In genomic region chr7:48177271-48177670, GRCh38 we compare ENCODE assay signal across 27 cellular contexts. TPM values are rescaled to one million over a fixed set of nuclear protein-coding genes. Genes with fewer than 3 reads are reported as not detected.
"Had no signal": no experiment of that assay in that cellular context is flagged by ENCODE, and none has a peak within 500 bp of the region (broad histone marks: within the 10 kb centered on the region; RNA-seq: fewer than 3 reads in every experiment).

No MANE protein-coding gene starts in this region.

- H3K36me3 ChIP-seq: Peyer's patch, SJCRH30 had no signal

- H3K27me3 ChIP-seq: Peyer's patch, SJCRH30 had no signal

- H3K9me3 ChIP-seq: Peyer's patch, SJCRH30 had no signal

- FAIRE-seq: HTR-8/SVneo had no signal

- H2AFZ ChIP-seq: PC-9 had no signal

- DNase-seq: KBM-7; MV-4-11; NCI-H1048; NCI-H1105 treated with DMSO at 0.1 percent for 48 hours; NCI-H1417 treated with DMSO at 0.1 percent for 48 hours; NCI-H146; NCI-H1694 treated with DMSO at 0.1 percent for 48 hours; NCI-H1930; NCI-H2081; NCI-H2107; NCI-H2227 treated with DMSO at 0.1 percent for 48 hours; NCI-H446; NCI-H510A; NCI-H524 treated with DMSO at 0.1 percent for 48 hours; NCI-H69; NCI-H774; NK-92 treated with Interleukin-12 subunit alpha and Interleukin-12 subunit beta, amount 100 ng/mL, for 24 hours; OCI-M1; PC-9; Peyer's patch; SHP77 treated with DMSO at 0.1 percent for 48 hours; SJCRH30; T-helper 1 cell had no signal

- H3K4me1 ChIP-seq: Peyer's patch, SJCRH30 had no signal

- H3K4me2 ChIP-seq: PC-9 had no signal

- ATAC-seq: Right ventricle myocardium inferior had no signal

- H3K27ac ChIP-seq: HL-60, PC-9, Peyer's patch, SJCRH30, SK-N-MC had no signal

- H3K4me3 ChIP-seq: PC-9, Peyer's patch, SJCRH30, SK-N-MC had no signal

RNA-seq across cellular contexts. Expression of gene ABCA13, which starts 6.0 kb away (rescaled TPM):
- total RNA-seq: Right ventricle myocardium inferior, SJCRH30 had no signal
